1 cellular context compared by ENCODE assay signal in the genomic region with DNA sequence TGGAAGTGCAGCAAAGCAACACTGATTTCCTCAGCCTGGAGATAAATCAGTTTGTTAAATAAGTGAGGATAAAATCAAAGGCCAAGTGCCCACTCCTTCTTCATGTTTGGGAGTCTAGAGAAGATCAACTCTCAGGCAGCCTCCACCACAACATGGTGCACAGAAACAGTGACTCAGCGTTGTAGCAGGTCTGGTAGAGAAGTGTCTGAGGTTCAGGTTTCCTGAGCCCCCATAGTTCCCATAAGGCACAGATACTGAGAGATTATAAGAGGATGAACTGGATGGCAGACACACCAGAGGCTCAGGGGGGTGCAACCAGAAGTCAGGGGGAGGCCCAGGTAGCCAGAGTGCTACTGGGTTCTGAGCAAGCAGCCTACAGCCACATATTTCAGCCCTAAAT.
TF ChIP-seq lines count a peak whose summit lies in the region.

No MANE protein-coding gene starts in this region.

TF ChIP-seq in GM23338, 12 proteins besides CTCF, POLR2A, EP300 and RAD21 (continued from another document):
- TF ChIP-seq CREB1 (CRISPR knock-in tag; IDR thresholded peaks at IDR 0.05; ENCODE audit: low read depth) (no peak), ZNF114 (CRISPR knock-in tag; IDR thresholded peaks at IDR 0.05) (no peak), ZNF462 (CRISPR knock-in tag; IDR thresholded peaks at IDR 0.05) (no peak)
